Comparison of ENCODE assay signal across 18 cellular contexts in the genomic region with DNA sequence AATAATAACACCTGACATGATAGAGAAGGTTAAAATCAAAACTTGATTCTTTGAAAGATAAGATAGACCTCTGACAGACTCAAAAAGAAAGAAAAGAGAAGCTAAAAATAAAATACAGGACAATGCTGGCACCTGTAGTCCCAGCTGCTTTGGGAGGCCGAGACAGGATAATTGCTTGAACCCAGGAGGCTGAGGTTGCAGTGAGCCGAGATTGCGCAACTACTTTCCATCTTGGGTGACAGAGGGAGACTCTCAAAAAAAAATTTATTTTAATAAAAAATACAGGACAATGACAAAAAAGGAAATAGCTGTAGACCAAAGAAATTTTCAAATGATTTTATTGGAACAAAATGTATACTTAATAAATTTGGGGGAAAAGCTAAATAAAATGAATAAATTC.
DNase-seq lines count a peak whose midpoint lies in the region; ATAC-seq, FAIRE-seq and TF ChIP-seq lines count a peak whose summit lies in the region.
"Had no signal": no experiment of that assay in that cellular context is flagged by ENCODE, and none has a peak within 500 bp of the region (broad histone marks: within the 10 kb centered on the region; RNA-seq: fewer than 3 reads in every experiment).

No MANE protein-coding gene starts in this region.

- WGBS in A549 (ENCODE audit: missing lambda C conversion rate), result 64% methylated on average over 3 of the region's 3 CpGs
- 98% methylated on average over 3 of the region's 3 CpGs; no CpG with 5 or more reads in 1 of the 2 experiments for WGBS in H1 (ENCODE audit: extremely low coverage in 1 of 2, insufficient coverage in 1 of 2, insufficient read length in 1 of 2, insufficient replicate concordance in 2 of 2, low coverage in 1 of 2, low lambda C conversion rate in 2 of 2, missing lambda C conversion rate in 1 of 2), 2 experiments

- no peaks in the 10 kb centered on the region for H3K9me3 Mint-ChIP-seq in activated T-cell treated with anti-CD3 and anti-CD28 coated beads, Interleukin-2, amount 50 U/mL, for 72 hours
- H3K9me3 Mint-ChIP-seq: CD4-positive, alpha-beta T cell had no signal

- no peak overlapping the region for H2BK12ac ChIP-seq in H1 (ENCODE audit: low read depth, low read length)

- H3K9me3 ChIP-seq in A549 (peaks cover 5% of the 10 kb centered on the region; the same call in 1 of the 3 replicates), HCT116 (ENCODE audit: control insufficient read depth in 1 of 2, insufficient read depth in 1 of 2, low read depth in 1 of 2, low read length in 2 of 2) (no peaks in the 10 kb centered on the region), Panc1 (ENCODE audit: control insufficient read depth, insufficient read depth, low read depth, low read length) (peaks cover 7% of the 10 kb centered on the region; the same call in 1 of the 2 replicates), H1 (ENCODE audit: insufficient read depth in 2 of 2, low read depth in 1 of 2, low read length in 1 of 2) (no peaks in the 10 kb centered on the region)

- H2BK15ac ChIP-seq in H1 (ENCODE audit: low read length), result no peak overlapping the region

- H2AK5ac ChIP-seq in H1 (ENCODE audit: low read depth, low read length), result no peak overlapping the region

- H3K9ac ChIP-seq in HCT116 (ENCODE audit: low read length), result no peak overlapping the region
- no peak overlapping the region for H3K9ac ChIP-seq in H1 (replicated peaks in 1 of 4; ENCODE audit: extremely low read depth in 1 of 4, low read depth in 3 of 4, low read length in 3 of 4)
- H3K9ac ChIP-seq: GM23248 had no signal

- CTCF ChIA-PET in A549 (lab: Yijun Ruan, JAX) (interaction anchor here (0.5 to 0.7 kb wide), 3 partner anchors 13 to 631 kb away, joined by 3 read pairs; no protein-coding TSS in a partner anchor), HCT116 (lab: Charles Lee) (no interaction called here), Panc1 (lab: Charles Lee) (no interaction called here), H1 (lab: Charles Lee; ENCODE audit: partially characterized antibody) (interaction anchor here (1.1 to 1.6 kb wide), 4 partner anchors 15 to 111 kb away, joined by 3 to 5 read pairs (median 3); no protein-coding TSS in a partner anchor)

- H3K79me2 ChIP-seq in HCT116 (ENCODE audit: insufficient read depth, low read length) (no peaks in the 10 kb centered on the region), H1 (ENCODE audit: control insufficient read depth in 1 of 2, insufficient read depth in 2 of 2, low read length in 2 of 2) (no peaks in the 10 kb centered on the region)

- no peak for TF ChIP-seq POLR2A in A549 (IDR thresholded peaks at IDR 0.05; ENCODE audit: low read length)
- TF ChIP-seq POLR2A in HCT116 (IDR thresholded peaks at IDR 0.05; ENCODE audit: borderline replicate concordance, extremely low read depth, insufficient read depth, insufficient read length), result no peak
- TF ChIP-seq POLR2A in H1 (IDR thresholded peaks at IDR 0.05; ENCODE audit: control extremely low read depth in 1 of 2, low read depth in 2 of 2, low read length in 2 of 2), result no peak
- no peak for TF ChIP-seq POLR2A in H54 (IDR thresholded peaks at IDR 0.05; ENCODE audit: low read depth, low read length)

- no peak overlapping the region for H3K56ac ChIP-seq in H1 (replicated peaks; ENCODE audit: insufficient read length, low read depth, low read length)

- TF ChIP-seq CTCF in A549 (IDR thresholded peaks at IDR 0.05), result no peak
- TF ChIP-seq CTCF in HCT116 (IDR thresholded peaks at IDR 0.05 in 2 of 3, conservative IDR thresholded peaks at IDR 0.05 in 1 of 3; ENCODE audit: borderline replicate concordance in 1 of 3, insufficient read depth in 1 of 3, low read depth in 2 of 3, low read length in 2 of 3), result no peak
- TF ChIP-seq CTCF in Panc1 (IDR thresholded peaks at IDR 0.05), result no peak
- TF ChIP-seq CTCF in H1 (IDR thresholded peaks at IDR 0.05; ENCODE audit: control extremely low read depth in 1 of 3, insufficient read depth in 1 of 3, low read depth in 1 of 3, low read length in 3 of 3), result no peak

- H3K4me1 ChIP-seq in A549, result peaks cover 7% of the 10 kb centered on the region
- H3K4me1 ChIP-seq in HCT116 (ENCODE audit: control insufficient read depth in 1 of 2, insufficient read depth in 2 of 2, low read length in 2 of 2), result no peaks in the 10 kb centered on the region
- H3K4me1 ChIP-seq in Panc1 (ENCODE audit: control insufficient read depth, insufficient read depth, low read length), result peaks cover 9% of the 10 kb centered on the region; the same call in 1 of the 2 replicates
- no peaks in the 10 kb centered on the region for H3K4me1 ChIP-seq in H1 (replicated peaks in 1 of 4; ENCODE audit: control insufficient read depth in 3 of 4, insufficient read depth in 4 of 4, low read length in 3 of 4)

- H3K23ac ChIP-seq in H1 (ENCODE audit: insufficient read length), result no peak overlapping the region

- no peaks in the 10 kb centered on the region for H4K20me1 ChIP-seq in HCT116 (ENCODE audit: insufficient read depth)
- H4K20me1 ChIP-seq in H1 (replicated peaks in 1 of 2; ENCODE audit: control insufficient read depth in 1 of 2, insufficient read depth in 2 of 2, low read length in 2 of 2), result no peaks in the 10 kb centered on the region

- ATAC-seq in A549 (no peak), HCT116 (no peak), Panc1 (no peak), HG02642 (IDR thresholded peaks at IDR 0.05; ENCODE audit: poor library complexity, unreplicated experiment) (no peak), left ventricle myocardium superior (no peak)
- no peak for ATAC-seq in activated T-cell treated with anti-CD3 and anti-CD28 coated beads, Interleukin-2, amount 50 U/mL, for 72 hours (replicated peaks in 1 of 2)

- POLR2A ChIA-PET in A549 (lab: Yijun Ruan, JAX), result no interaction called here
- POLR2A ChIA-PET in HCT116 (lab: Charles Lee), result interaction anchor here (0.6 kb wide), 1 partner anchor 167 kb away, joined by 3 read pairs; no protein-coding TSS in a partner anchor
- POLR2A ChIA-PET in Panc1 (lab: Charles Lee), result interaction anchor here (0.6 kb wide), 1 partner anchor 87 kb away, joined by 10 read pairs; no protein-coding TSS in a partner anchor
- POLR2A ChIA-PET in H1 (lab: Charles Lee; ENCODE audit: partially characterized antibody), result no interaction called here

- H2BK20ac ChIP-seq in H1 (ENCODE audit: low read length), result no peak overlapping the region

- no peak overlapping the region for H3K4me2 ChIP-seq in A549
- H3K4me2 ChIP-seq in HCT116 (ENCODE audit: low read length), result no peak overlapping the region
- H3K4me2 ChIP-seq in H1 (ENCODE audit: insufficient read depth in 1 of 2, low read depth in 2 of 2, low read length in 2 of 2), result no peak overlapping the region

- H3K9me2 ChIP-seq in HCT116 (ENCODE audit: insufficient read depth), result no peaks in the 10 kb centered on the region

- DNase-seq in A549 (ENCODE audit: low read depth in 1 of 2, low spot score in 1 of 2) (no peak), HCT116 (ENCODE audit: low read depth, low spot score) (no peak), Panc1 (ENCODE audit: low read depth, low spot score) (no peak), H1 (ENCODE audit: low read depth in 1 of 2, low spot score in 2 of 2) (no peak), H54 (ENCODE audit: insufficient read length, low spot score) (no peak), left ventricle myocardium superior (no peak)
- DNase-seq in activated T-cell treated with anti-CD3 and anti-CD28 coated beads, Interleukin-2, amount 50 U/mL, for 72 hours, result no peak
- DNase-seq: AML-193; Caco-2; CD4-positive, alpha-beta T cell; GM23248; H7; KBM-7 had no signal

- H3K79me1 ChIP-seq in H1 (ENCODE audit: low read depth, low read length), result no peaks in the 10 kb centered on the region

- H3K4me1 Mint-ChIP-seq in activated T-cell treated with anti-CD3 and anti-CD28 coated beads, Interleukin-2, amount 50 U/mL, for 72 hours (ENCODE audit: low read depth), result peaks cover 9% of the 10 kb centered on the region

- H3K27me3 Mint-ChIP-seq in activated T-cell treated with anti-CD3 and anti-CD28 coated beads, Interleukin-2, amount 50 U/mL, for 72 hours (ENCODE audit: low read depth), result no peaks in the 10 kb centered on the region
- H3K27me3 Mint-ChIP-seq: CD4-positive, alpha-beta T cell had no signal

- no peak overlapping the region for H3K27ac Mint-ChIP-seq in activated T-cell treated with anti-CD3 and anti-CD28 coated beads, Interleukin-2, amount 50 U/mL, for 72 hours
- H3K27ac Mint-ChIP-seq: CD4-positive, alpha-beta T cell had no signal

- no peak overlapping the region for H3K4me3 Mint-ChIP-seq in activated T-cell treated with anti-CD3 and anti-CD28 coated beads, Interleukin-2, amount 50 U/mL, for 72 hours
- H3K4me3 Mint-ChIP-seq: CD4-positive, alpha-beta T cell had no signal

- intact Hi-C loops in HCT116 (cut with micrococcal nuclease) (no loop called here), Panc1 (cut with micrococcal nuclease; ENCODE audit: unreplicated experiment) (no loop called here), left ventricle myocardium superior (cut with micrococcal nuclease) (no loop called here)

- H4K5ac ChIP-seq in H1 (ENCODE audit: insufficient read length, low read depth, low read length), result no peak overlapping the region

- no peak overlapping the region for H2AFZ ChIP-seq in HCT116 (ENCODE audit: low read depth, low read length, poor library complexity, severe bottlenecking)
- no peak overlapping the region for H2AFZ ChIP-seq in H1 (ENCODE audit: low read length)
- H2AFZ ChIP-seq: GM23248 had no signal

- H2BK5ac ChIP-seq in H1 (ENCODE audit: low read depth, low read length), result no peak overlapping the region

- no peak overlapping the region for H3K4ac ChIP-seq in H1 (replicated peaks; ENCODE audit: insufficient read length, low read depth, low read length)

- no peak overlapping the region for H2BK120ac ChIP-seq in H1 (replicated peaks; ENCODE audit: low read depth, low read length)

- H3K4me3 ChIP-seq in A549 (no peak overlapping the region), HCT116 (replicated peaks in 1 of 2; ENCODE audit: low read depth in 1 of 2, low read length in 2 of 2) (no peak overlapping the region), Panc1 (ENCODE audit: low read depth in 2 of 2, low read length in 2 of 2) (no peak overlapping the region), H1 (ENCODE audit: extremely low read depth in 1 of 4, insufficient read depth in 2 of 4, low read depth in 3 of 4, low read length in 4 of 4) (no peak overlapping the region)
- H3K4me3 ChIP-seq: GM23248 had no signal

- no peak overlapping the region for H3K14ac ChIP-seq in H1 (ENCODE audit: insufficient read length)

- no peak overlapping the region for H4K8ac ChIP-seq in H1 (ENCODE audit: extremely low read depth, insufficient read depth, low read length)

- no peak for TF ChIP-seq RAD21 in A549 (conservative IDR thresholded peaks at IDR 0.05 in 1 of 2, IDR thresholded peaks at IDR 0.05 in 1 of 2)
- TF ChIP-seq RAD21 in HCT116 (IDR thresholded peaks at IDR 0.05; ENCODE audit: low read depth), result no peak
- TF ChIP-seq RAD21 in H1 (IDR thresholded peaks at IDR 0.05 in 1 of 2, conservative IDR thresholded peaks at IDR 0.05 in 1 of 2; ENCODE audit: low read depth in 2 of 2, low read length in 2 of 2), result no peak

- RAD21 ChIA-PET in HCT116 (lab: Charles Lee; ENCODE audit: low non-redundant PET in 1 of 2, low total read pairs in 2 of 2, uncharacterized antibody in 2 of 2, unreplicated experiment in 2 of 2), result no interaction called here

- in situ Hi-C loops in Panc1 (cut with HindIII; ENCODE audit: low pct_unique_long_range_greater_than_20kb, low sequenced_read_pairs), result no loop called here

- no peak overlapping the region for H4K91ac ChIP-seq in H1 (replicated peaks; ENCODE audit: insufficient read length, low read length)

- H3K36me3 Mint-ChIP-seq in activated T-cell treated with anti-CD3 and anti-CD28 coated beads, Interleukin-2, amount 50 U/mL, for 72 hours (ENCODE audit: insufficient read depth in 2 of 2), result peaks cover 0 to 1% of the 10 kb centered on the region in 2 donors

- no peaks in the 10 kb centered on the region for H3K23me2 ChIP-seq in H1 (ENCODE audit: low read depth, low read length)

- H3K18ac ChIP-seq in H1 (ENCODE audit: extremely low read depth, low read length), result no peak overlapping the region

- no peaks in the 10 kb centered on the region for H3K36me3 ChIP-seq in HCT116 (ENCODE audit: control insufficient read depth in 1 of 2, insufficient read depth in 2 of 2, low read length in 2 of 2)
- no peaks in the 10 kb centered on the region for H3K36me3 ChIP-seq in Panc1 (ENCODE audit: control insufficient read depth, insufficient read depth, low read length)
- H3K36me3 ChIP-seq in H1 (ENCODE audit: control insufficient read depth in 2 of 4, insufficient read depth in 4 of 4, low read length in 3 of 4), result no peaks in the 10 kb centered on the region

- H3K27ac ChIP-seq in A549 (no peak overlapping the region), HCT116 (ENCODE audit: low read depth, low read length) (no peak overlapping the region), Panc1 (ENCODE audit: low read length) (no peak overlapping the region; the same call in 1 of the 2 replicates), H1 (ENCODE audit: low read depth, low read length) (no peak overlapping the region)
- H3K27ac ChIP-seq: C4-2B, GM23248 had no signal

- TF ChIP-seq EP300 in A549 (IDR thresholded peaks at IDR 0.05) (no peak), H1 (IDR thresholded peaks at IDR 0.05; ENCODE audit: borderline replicate concordance in 1 of 2, low read depth in 2 of 2, low read length in 2 of 2) (no peak)

- peaks cover 2% of the 10 kb centered on the region; the same call in 1 of the 2 replicates for H3K27me3 ChIP-seq in HCT116 (ENCODE audit: insufficient read depth, low read length)
- H3K27me3 ChIP-seq in Panc1 (ENCODE audit: control insufficient read depth, insufficient read depth, low read length), result no peaks in the 10 kb centered on the region
- H3K27me3 ChIP-seq in H1 (replicated peaks in 1 of 4; ENCODE audit: control insufficient read depth in 3 of 4, extremely low read depth in 1 of 4, insufficient read depth in 3 of 4, low read length in 3 of 4), result no peaks in the 10 kb centered on the region

- BruUV-seq in HCT116 (replicated peaks; lab: Mats Ljungman, UMichigan) (no TSS peak), Panc1 (replicated peaks; lab: Mats Ljungman, UMichigan) (TSS peak; percentile 9)

- FAIRE-seq in A549 (lab: Jason Lieb, UNC) (no peak), H1 (lab: Jason Lieb, UNC) (no peak), H54 (lab: Jason Lieb, UNC) (no peak)
- FAIRE-seq: D721Med, GM12891, GM19239 had no signal

Comparison
In these comparisons a context has a peak if more than half of its experiments do, and no peak if none do; other contexts are left out.
1. CTCF ChIA-PET loops: an anchor here in A549 (0.5 to 0.7 kb wide) and H1 (1.1 to 1.6 kb wide); none called in HCT116 and Panc1.
2. POLR2A ChIA-PET loops: an anchor here in HCT116 (0.6 kb wide) and Panc1 (0.6 kb wide); none called in A549 and H1.